ENCODE assay signal across 8 cellular contexts in genomic region chr3:53252105-53252946, GRCh38. TPM values are rescaled to one million over a fixed set of nuclear protein-coding genes. Genes with fewer than 3 reads are reported as not detected.
A peak's percentile ranks its signal among the peaks of the same experiment; 100 is the strongest.
DNase-seq lines count a peak whose midpoint lies in the region; ATAC-seq, FAIRE-seq and TF ChIP-seq lines count a peak whose summit lies in the region.

No MANE protein-coding gene starts in this region.

- no peak for FAIRE-seq in A549 (lab: Jason Lieb, UNC)

- TF ChIP-seq CTCF in A549 (IDR thresholded peaks at IDR 0.05) = no peak

- TF ChIP-seq RAD21 in A549 (conservative IDR thresholded peaks at IDR 0.05 in 1 of 2, IDR thresholded peaks at IDR 0.05 in 1 of 2) = no peak

- H3K4me1 Mint-ChIP-seq in activated T-helper 17 cell treated with anti-CD3 and anti-CD28 coated beads, Interleukin-2, amount 50 U/mL, for 72 hours = peaks cover 20% of the 10 kb centered on the region
- H3K4me1 Mint-ChIP-seq in immature natural killer cell = peaks cover 48 to 56% of the 10 kb centered on the region in 2 donors

- peak overlapping the region; percentile 74 for H3K4me2 ChIP-seq in A549

- ATAC-seq in A549 (no peak), HG02870 (IDR thresholded peaks at IDR 0.05; ENCODE audit: unreplicated experiment) (no peak), GM18505 (IDR thresholded peaks at IDR 0.05; ENCODE audit: unreplicated experiment) (no peak)
- ATAC-seq in activated T-helper 17 cell treated with anti-CD3 and anti-CD28 coated beads, Interleukin-2, amount 50 U/mL, for 72 hours (replicated peaks) = no peak

- H3K27ac Mint-ChIP-seq in activated T-helper 17 cell treated with anti-CD3 and anti-CD28 coated beads, Interleukin-2, amount 50 U/mL, for 72 hours = peak overlapping the region; percentile 19
- peak overlapping the region in 5 of 6 donors; percentile 12 to 75 (median 58) for H3K27ac Mint-ChIP-seq in immature natural killer cell

- H3K36me3 ChIP-seq in HAP-1 (replicated peaks) = peaks cover 41% of the 10 kb centered on the region

- POLR2A ChIA-PET in A549 (lab: Yijun Ruan, JAX) = interaction anchor here (0.7 to 1.9 kb wide), 6 partner anchors 9 to 23 kb away, joined by 3 to 6 read pairs (median 3); no protein-coding TSS in a partner anchor

- no peaks in the 10 kb centered on the region for H3K9me3 Mint-ChIP-seq in activated T-helper 17 cell treated with anti-CD3 and anti-CD28 coated beads, Interleukin-2, amount 50 U/mL, for 72 hours
- H3K9me3 Mint-ChIP-seq in immature natural killer cell = no peaks in the 10 kb centered on the region

- H3K9me3 ChIP-seq in A549 (no peaks in the 10 kb centered on the region), HAP-1 (no peaks in the 10 kb centered on the region)

- H3K36me3 Mint-ChIP-seq in activated T-helper 17 cell treated with anti-CD3 and anti-CD28 coated beads, Interleukin-2, amount 50 U/mL, for 72 hours (ENCODE audit: low read depth) = peaks cover 28% of the 10 kb centered on the region
- H3K36me3 Mint-ChIP-seq in immature natural killer cell = no peaks in the 10 kb centered on the region

- no peak for TF ChIP-seq POLR2A in A549 (IDR thresholded peaks at IDR 0.05; ENCODE audit: low read length)
- TF ChIP-seq POLR2A in GM18505 (IDR thresholded peaks at IDR 0.05; ENCODE audit: borderline replicate concordance, extremely low read depth, insufficient read depth, insufficient read length) = no peak

- WGBS in A549 (ENCODE audit: missing lambda C conversion rate) = 1% methylated on average over 10 of the region's 10 CpGs

- TF ChIP-seq EP300 in A549 (IDR thresholded peaks at IDR 0.05) = no peak

- peak overlapping the region; percentile 90 for H3K4me3 Mint-ChIP-seq in activated T-helper 17 cell treated with anti-CD3 and anti-CD28 coated beads, Interleukin-2, amount 50 U/mL, for 72 hours
- peak overlapping the region; percentile 33 to 63 (median 53) for H3K4me3 Mint-ChIP-seq in immature natural killer cell

- H3K4me1 ChIP-seq in A549 (peaks cover 54% of the 10 kb centered on the region), HAP-1 (peaks cover 48% of the 10 kb centered on the region)

- DNase-seq in A549 (ENCODE audit: low read depth in 1 of 2, low spot score in 1 of 2) (no peak), HAP-1 (ENCODE audit: low spot score in 2 of 2) (peak; percentile 54 to 75), immature natural killer cell (no peak), NCI-H128 (lab: John Stamatoyannopoulos, UW; ENCODE audit: unreplicated experiment) (no peak), HuH-7.5 (ENCODE audit: low spot score) (no peak)

- in situ Hi-C loops in HAP-1 (cut with MboI; ENCODE audit: low sequenced_read_pairs) = no loop called here

- peak overlapping the region; percentile 99 to 100 for H3K27ac ChIP-seq in A549

- no peaks in the 10 kb centered on the region for H3K27me3 Mint-ChIP-seq in activated T-helper 17 cell treated with anti-CD3 and anti-CD28 coated beads, Interleukin-2, amount 50 U/mL, for 72 hours
- H3K27me3 Mint-ChIP-seq in immature natural killer cell (ENCODE audit: low read depth in 3 of 3) = peaks cover 0 to 3% (median 1%) of the 10 kb centered on the region in 3 donors

- peak overlapping the region; percentile 100 for H3K4me3 ChIP-seq in A549
- H3K4me3 ChIP-seq in HAP-1 = peak overlapping the region; percentile 91

- CTCF ChIA-PET in A549 (lab: Yijun Ruan, JAX) = interaction anchor here (0.6 to 3.1 kb wide), 6 partner anchors 11 to 33 kb away, joined by 3 to 9 read pairs (median 4); no protein-coding TSS in a partner anchor

- H3K27me3 ChIP-seq in HAP-1 (ENCODE audit: low read depth) = no peaks in the 10 kb centered on the region

TF ChIP-seq in A549, 52 proteins besides CTCF, POLR2A, EP300 and RAD21:
- TF ChIP-seq CEBPB (IDR thresholded peaks at IDR 0.05) = 0 out of 4 replicates have a peak, but pooled peaks of 1 of the 2 experiments have one; percentile 7
- TF ChIP-seq MAX (IDR thresholded peaks at IDR 0.05) = no peak
- TF ChIP-seq POLR2AphosphoS2 (conservative IDR thresholded peaks at IDR 0.05; ENCODE audit: low read length) = no peak
- no peak for TF ChIP-seq HEYL (CRISPR knock-in tag; IDR thresholded peaks at IDR 0.05)
- no peak for TF ChIP-seq REST (IDR thresholded peaks at IDR 0.05)
- TF ChIP-seq GATA3 (IDR thresholded peaks at IDR 0.05; ENCODE audit: borderline replicate concordance) = no peak

RNA-seq across cellular contexts. Expression of gene TKT, which starts 3.5 kb away (rescaled TPM):
- polyA plus RNA-seq in A549 (2011; rRNA removed) (628 and 740 TPM in 2 replicates), A549 (2017; fragmentation: RNase III; extraction: RNeasy Plus Mini Kit Qiagen cat#74134 plus additional on column Dnase treatment) (1,284 to 1,468 TPM (median 1,457 TPM) in 3 replicates), immature natural killer cell (10 to 100 TPM; 52.6 to 75.2 (median 69.3) TPM)
- polyA plus RNA-seq in A549 (2012; cell fraction: cytosol; rRNA removed) = 788 and 1,278 TPM in 2 replicates
- 1,392 and 1,832 TPM in 2 replicates for polyA plus RNA-seq in A549 (2012; cell fraction: nucleus; rRNA removed)
- polyA minus RNA-seq in A549 (2011; rRNA and poly(A)+ RNA removed) = 615 and 777 TPM in 2 replicates
- total RNA-seq in activated T-helper 17 cell treated with anti-CD3 and anti-CD28 coated beads, Interleukin-2, amount 50 U/mL, for 72 hours = 100 to 1,000 TPM; 150 to 296 TPM

Comparison
In these comparisons a context has a peak if more than half of its experiments do, and no peak if none do; other contexts are left out.
1. DNase-seq: peak in HAP-1 (2 of 2); none in A549 (0 of 2), immature natural killer cell (0 of 3), NCI-H128 (single experiment) and HuH-7.5 (single experiment).
2. RNA of gene TKT, which starts 3.5 kb away (polyA plus RNA-seq): 628 to 1,832 TPM in A549; 52.6 to 75.2 TPM in immature natural killer cell; every median in the first group is over 4 times any median in the second.